Comparison of ENCODE assay signal across 14 cellular contexts in the genomic region with DNA sequence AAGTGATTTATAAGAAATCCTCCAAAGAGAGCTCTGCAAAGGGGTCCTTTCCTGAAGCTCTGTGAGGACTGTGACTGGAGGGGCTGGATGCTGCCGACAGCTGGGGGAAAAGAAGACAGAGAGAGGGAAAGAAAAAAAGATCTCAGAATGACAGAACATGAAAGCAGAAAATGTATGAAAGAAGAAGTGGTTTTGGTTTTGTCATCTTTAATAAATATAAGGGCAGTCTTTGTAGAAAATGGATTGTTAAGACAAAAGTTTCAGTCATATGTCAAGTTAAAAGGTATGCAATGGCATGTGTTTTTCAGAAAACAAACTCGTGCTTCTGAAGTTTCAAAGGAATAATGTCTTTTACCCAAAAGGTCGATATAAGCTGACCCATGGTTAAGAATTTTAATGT.
DNase-seq lines count a peak whose midpoint lies in the region; ATAC-seq and TF ChIP-seq lines count a peak whose summit lies in the region.
"Had no signal": no experiment of that assay in that cellular context is flagged by ENCODE, and none has a peak within 500 bp of the region (broad histone marks: within the 10 kb centered on the region; RNA-seq: fewer than 3 reads in every experiment).

No MANE protein-coding gene starts in this region.

- no peaks in the 10 kb centered on the region for H3K27me3 Mint-ChIP-seq in CD4-positive, alpha-beta T cell

- intact Hi-C loops in CD4-positive, alpha-beta T cell (cut with DNase I, micrococcal nuclease) = loop anchor here (10.0 kb wide), 3 partner anchors 266 to 366 kb away; a partner anchor contains a TSS
- intact Hi-C loops in gastrocnemius medialis (cut with DNase I; ENCODE audit: low total_unique reads) = no loop called here

- peak overlapping the region; percentile 71 for H3K27ac Mint-ChIP-seq in CD4-positive, alpha-beta T cell

- no peak overlapping the region for H3K4me3 Mint-ChIP-seq in CD4-positive, alpha-beta T cell
- H3K4me3 Mint-ChIP-seq: H9 had no signal

- no peak for DNase-seq in CD4-positive, alpha-beta T cell
- DNase-seq in SK-MEL-5 (ENCODE audit: low read depth, low spot score) = peak; percentile 51
- DNase-seq in mesenteric fat pad (ENCODE audit: low spot score) = no peak
- DNase-seq in GF-D8 (lab: John Stamatoyannopoulos, UW) = no peak
- no peak for DNase-seq in gastrocnemius medialis
- DNase-seq in KG1 (lab: John Stamatoyannopoulos, UW) = no peak
- DNase-seq: activated CD4-positive, CD25-positive, alpha-beta regulatory T cell; H9; NCI-H1436; stimulated activated naive CD4-positive, alpha-beta T cell; trophoblast cell had no signal

- 87 to 100% methylated on average over 2 to 3 of the region's 3 CpGs for WGBS in mesodermal cell (ENCODE audit: insufficient coverage in 2 of 2), 2 experiments

- no peak for TF ChIP-seq CTCF in CD4-positive, alpha-beta T cell (IDR thresholded peaks at IDR 0.05)
- no peak for TF ChIP-seq CTCF in gastrocnemius medialis (IDR thresholded peaks at IDR 0.05 in 4 of 5, conservative IDR thresholded peaks at IDR 0.05 in 1 of 5)

- H3K27ac ChIP-seq in CD4-positive, alpha-beta T cell (ENCODE audit: low read depth, low read length) = no peak overlapping the region
- H3K27ac ChIP-seq in mesodermal cell (ENCODE audit: low read depth, low read length, severe bottlenecking) (peak overlapping the region; percentile 16), gastrocnemius medialis (no peak overlapping the region)
- H3K27ac ChIP-seq: esophagus muscularis mucosa had no signal

- no peak for ATAC-seq in CD4-positive, alpha-beta T cell (ENCODE audit: poor library complexity)
- ATAC-seq in GM18870 (IDR thresholded peaks at IDR 0.05; ENCODE audit: unreplicated experiment) (peak; percentile 41), gastrocnemius medialis (no peak)

- in situ Hi-C loops in SK-MEL-5 (cut with HindIII; ENCODE audit: low pct_unique_long_range_greater_than_20kb, low sequenced_read_pairs) (no loop called here), gastrocnemius medialis (cut with MboI; ENCODE audit: low sequenced_read_pairs in 4 of 4) (no loop called here)

- no peaks in the 10 kb centered on the region for H3K27me3 ChIP-seq in CD4-positive, alpha-beta T cell (ENCODE audit: control insufficient read depth, insufficient read depth, low read length)
- H3K27me3 ChIP-seq in gastrocnemius medialis = no peaks in the 10 kb centered on the region
- H3K27me3 ChIP-seq: esophagus muscularis mucosa had no signal

- no peak overlapping the region for H3K4me3 ChIP-seq in mesodermal cell (ENCODE audit: extremely low read depth, insufficient read depth, low read length, poor library complexity, severe bottlenecking)
- H3K4me3 ChIP-seq in gastrocnemius medialis = no peak overlapping the region
- H3K4me3 ChIP-seq: esophagus muscularis mucosa had no signal

- no peak for TF ChIP-seq POLR2A in gastrocnemius medialis (IDR thresholded peaks at IDR 0.05)

- no peaks in the 10 kb centered on the region for H3K9me3 ChIP-seq in CD4-positive, alpha-beta T cell (ENCODE audit: control insufficient read depth, low read length)
- H3K9me3 ChIP-seq in mesodermal cell (ENCODE audit: control insufficient read depth, low read length) (no peaks in the 10 kb centered on the region), gastrocnemius medialis (no peaks in the 10 kb centered on the region)
- H3K9me3 ChIP-seq: esophagus muscularis mucosa had no signal

- CTCF ChIA-PET in CD4-positive, alpha-beta T cell (lab: Charles Lee) = interaction anchor here (0.6 kb wide), 1 partner anchor 277 kb away, joined by 3 read pairs; no protein-coding TSS in a partner anchor

- no peaks in the 10 kb centered on the region for H3K9me3 Mint-ChIP-seq in CD4-positive, alpha-beta T cell
- H3K9me3 Mint-ChIP-seq: H9 had no signal

- H3K36me3 Mint-ChIP-seq in CD4-positive, alpha-beta T cell (ENCODE audit: low read depth) = peaks cover 99% of the 10 kb centered on the region

- H3K4me1 Mint-ChIP-seq in CD4-positive, alpha-beta T cell (ENCODE audit: low read depth) = no peaks in the 10 kb centered on the region
- H3K4me1 Mint-ChIP-seq: H9 had no signal

- H3K4me1 ChIP-seq in mesodermal cell (ENCODE audit: control insufficient read depth, insufficient read depth, low read length, poor library complexity, severe bottlenecking) (peaks cover 16% of the 10 kb centered on the region), gastrocnemius medialis (peaks cover 22 to 27% of the 10 kb centered on the region in 2 donors)

- POLR2A ChIA-PET in CD4-positive, alpha-beta T cell (lab: Charles Lee) = no interaction called here

- H3K36me3 ChIP-seq in mesodermal cell (ENCODE audit: control insufficient read depth, insufficient read depth, low read length) (peaks cover 72% of the 10 kb centered on the region), gastrocnemius medialis (peaks cover 0 to 48% of the 10 kb centered on the region in 2 donors)
